ENCODE assay signal across 15 cellular contexts in genomic region chr2:96061197-96061817, GRCh38. TPM values are rescaled to one million over a fixed set of nuclear protein-coding genes. Genes with fewer than 3 reads are reported as not detected.
DNase-seq lines count a peak whose midpoint lies in the region; ATAC-seq, FAIRE-seq and TF ChIP-seq lines count a peak whose summit lies in the region.
"Not testable (repeated sequence)": the region's sequence is repeated elsewhere in the genome, so short reads cannot be mapped to it uniquely, and the experiment has no call there.
"Had no signal": no experiment of that assay in that cellular context is flagged by ENCODE, and none has a peak within 500 bp of the region (broad histone marks: within the 10 kb centered on the region; RNA-seq: fewer than 3 reads in every experiment).

No MANE protein-coding gene starts in this region.

- not testable (repeated sequence) for FAIRE-seq in HepG2 (lab: Jason Lieb, UNC)

- not testable (repeated sequence) for TF ChIP-seq RAD21 in HepG2 (CRISPR knock-in tag; IDR thresholded peaks at IDR 0.05)

- not testable (repeated sequence) for H3K4me3 Mint-ChIP-seq in activated CD4-positive, alpha-beta T cell treated with anti-CD3 and anti-CD28 coated beads, Interleukin-2, amount 10 ng/mL, durations not matched to agents 24 days and 14 days; activated CD8-positive, alpha-beta T cell treated with anti-CD3 and anti-CD28 coated beads, Interleukin-2, amount 10 ng/mL, durations not matched to agents 7 days and 5 days; activated T-helper 17 cell treated with anti-CD3 and anti-CD28 coated beads, Interleukin-2, amount 50 U/mL, for 72 hours
- H3K4me3 Mint-ChIP-seq in neural progenitor cell = peak overlapping the region; percentile 52

- TF ChIP-seq CTCF in dorsolateral prefrontal cortex (IDR thresholded peaks at IDR 0.05 in 54 of 56, conservative IDR thresholded peaks at IDR 0.05 in 2 of 56; ENCODE audit: low read depth in 1 of 56, partially characterized antibody in 56 of 56); HepG2 (CRISPR knock-in tag; IDR thresholded peaks at IDR 0.05); neural progenitor cell (IDR thresholded peaks at IDR 0.05); upper lobe of right lung (IDR thresholded peaks at IDR 0.05): not testable (repeated sequence)

- POLR2A ChIA-PET in activated CD8-positive, alpha-beta T cell treated with anti-CD3 and anti-CD28 coated beads, Interleukin-2, amount 10 ng/mL, durations not matched to agents 7 days and 5 days (lab: Charles Lee); HepG2 (lab: Yijun Ruan, JAX): not testable (repeated sequence)

- intact Hi-C loops in activated CD4-positive, alpha-beta T cell treated with anti-CD3 and anti-CD28 coated beads, Interleukin-2, amount 10 ng/mL, durations not matched to agents 24 days and 14 days (cut with micrococcal nuclease); upper lobe of right lung (cut with DNase I): not testable (repeated sequence)
- intact Hi-C loops in dorsolateral prefrontal cortex (cut with DNase I) (loop anchor here (10.0 kb wide), 3 partner anchors 113 to 1633 kb away; partner anchors contain the start of gene COX5B (in 1 of the 2)), HepG2 (cut with micrococcal nuclease; ENCODE audit: unreplicated experiment) (loop anchor here (10.0 kb wide), 1 partner anchor 53 kb away; the partner anchor contains the start of gene ADRA2B)

- WGBS in HepG2 (ENCODE audit: low lambda C conversion rate) = 9% methylated on average over 8 of the region's 8 CpGs

- peak overlapping the region; percentile 8; the same call in 1 of the 2 replicates for H3K4me2 ChIP-seq in HepG2 (ENCODE audit: low read depth, low read length)
- not testable (repeated sequence) for H3K4me2 ChIP-seq in neural progenitor cell

- H3K4me3 ChIP-seq in dorsolateral prefrontal cortex; HepG2 (replicated peaks in 1 of 3; ENCODE audit: insufficient read depth in 1 of 3, low read depth in 2 of 3, low read length in 3 of 3); neural progenitor cell; upper lobe of right lung: not testable (repeated sequence)

- not testable (repeated sequence) for H3K27ac Mint-ChIP-seq in activated CD4-positive, alpha-beta T cell treated with anti-CD3 and anti-CD28 coated beads, Interleukin-2, amount 10 ng/mL, durations not matched to agents 24 days and 14 days; neural progenitor cell
- peak overlapping the region; percentile 36 for H3K27ac Mint-ChIP-seq in activated CD8-positive, alpha-beta T cell treated with anti-CD3 and anti-CD28 coated beads, Interleukin-2, amount 10 ng/mL, durations not matched to agents 7 days and 5 days
- H3K27ac Mint-ChIP-seq in activated T-helper 17 cell treated with anti-CD3 and anti-CD28 coated beads, Interleukin-2, amount 50 U/mL, for 72 hours = peak overlapping the region; percentile 49

- H4K20me1 ChIP-seq in HepG2 (ENCODE audit: insufficient read depth, low read length); neural progenitor cell (ENCODE audit: low read depth): not testable (repeated sequence)

- H3K4me1 ChIP-seq in HepG2 (ENCODE audit: insufficient read depth, low read length) = peaks cover 55% of the 10 kb centered on the region
- not testable (repeated sequence) for H3K4me1 ChIP-seq in neural progenitor cell, upper lobe of right lung

- H3K27ac ChIP-seq in cingulate gyrus (ENCODE audit: low read depth, low read length) = peak overlapping the region; percentile 54
- peak overlapping the region in 49 of 59 donors; percentile 32 to 98 (median 80) for H3K27ac ChIP-seq in dorsolateral prefrontal cortex
- not testable (repeated sequence) for H3K27ac ChIP-seq in HepG2 (ENCODE audit: extremely low read length, insufficient read depth, low read length); neural progenitor cell; upper lobe of right lung

- not testable (repeated sequence) for TF ChIP-seq EP300 in HepG2 (IDR thresholded peaks at IDR 0.05; ENCODE audit: low read depth in 2 of 2, low read length in 2 of 2); HepG2 (CRISPR knock-in tag; IDR thresholded peaks at IDR 0.05; ENCODE audit: borderline replicate concordance)

- in situ Hi-C loops in HepG2 (cut with HindIII; ENCODE audit: extremely low pct_ligation_motif_present, low pct_unique_long_range_greater_than_20kb) = loop anchor here (25.0 kb wide), 1 partner anchor 1601 kb away; the partner anchor contains the start of genes ACTR1B and C2orf92

- not testable (repeated sequence) for H3K4me1 Mint-ChIP-seq in activated CD4-positive, alpha-beta T cell treated with anti-CD3 and anti-CD28 coated beads, Interleukin-2, amount 10 ng/mL, durations not matched to agents 24 days and 14 days; activated CD8-positive, alpha-beta T cell treated with anti-CD3 and anti-CD28 coated beads, Interleukin-2, amount 10 ng/mL, durations not matched to agents 7 days and 5 days (ENCODE audit: low read depth); activated T-helper 17 cell treated with anti-CD3 and anti-CD28 coated beads, Interleukin-2, amount 50 U/mL, for 72 hours; neural progenitor cell

- H3K36me3 Mint-ChIP-seq in activated CD4-positive, alpha-beta T cell treated with anti-CD3 and anti-CD28 coated beads, Interleukin-2, amount 10 ng/mL, durations not matched to agents 24 days and 14 days (ENCODE audit: low read depth); activated CD8-positive, alpha-beta T cell treated with anti-CD3 and anti-CD28 coated beads, Interleukin-2, amount 10 ng/mL, durations not matched to agents 7 days and 5 days (ENCODE audit: low read depth); activated T-helper 17 cell treated with anti-CD3 and anti-CD28 coated beads, Interleukin-2, amount 50 U/mL, for 72 hours (ENCODE audit: low read depth); neural progenitor cell: not testable (repeated sequence)

- peak; percentile 42 for DNase-seq in activated CD4-positive, alpha-beta T cell treated with anti-CD3 and anti-CD28 coated beads, Interleukin-2, amount 10 ng/mL, durations not matched to agents 24 days and 14 days
- not testable (repeated sequence) for DNase-seq in activated CD8-positive, alpha-beta T cell treated with anti-CD3 and anti-CD28 coated beads, Interleukin-2, amount 10 ng/mL, durations not matched to agents 7 days and 5 days; HepG2 (ENCODE audit: low spot score); neural progenitor cell (ENCODE audit: low spot score)
- DNase-seq in dorsolateral prefrontal cortex (peak in 3 of 10 donors; percentile 24 to 42 (median 29)), upper lobe of right lung (peak; percentile 51)

- H3K36me3 ChIP-seq in HepG2 (replicated peaks in 1 of 2; ENCODE audit: control insufficient read depth in 1 of 2, insufficient read depth in 2 of 2, low read length in 2 of 2); neural progenitor cell; upper lobe of right lung: not testable (repeated sequence)

- not testable (repeated sequence) for H3K9ac ChIP-seq in HepG2 (ENCODE audit: insufficient read depth, low read depth, low read length); neural progenitor cell

- ATAC-seq in activated CD8-positive, alpha-beta T cell treated with anti-CD3 and anti-CD28 coated beads, Interleukin-2, amount 10 ng/mL, durations not matched to agents 7 days and 5 days; activated T-helper 17 cell treated with anti-CD3 and anti-CD28 coated beads, Interleukin-2, amount 50 U/mL, for 72 hours (replicated peaks); upper lobe of right lung: not testable (repeated sequence)
- ATAC-seq in HepG2 = peak; percentile 9

- not testable (repeated sequence) for H3K27me3 Mint-ChIP-seq in activated CD4-positive, alpha-beta T cell treated with anti-CD3 and anti-CD28 coated beads, Interleukin-2, amount 10 ng/mL, durations not matched to agents 24 days and 14 days; activated CD8-positive, alpha-beta T cell treated with anti-CD3 and anti-CD28 coated beads, Interleukin-2, amount 10 ng/mL, durations not matched to agents 7 days and 5 days (ENCODE audit: low read depth); activated T-helper 17 cell treated with anti-CD3 and anti-CD28 coated beads, Interleukin-2, amount 50 U/mL, for 72 hours; neural progenitor cell (ENCODE audit: insufficient read depth, low read depth)

- not testable (repeated sequence) for TF ChIP-seq POLR2A in HepG2 (IDR thresholded peaks at IDR 0.05; ENCODE audit: insufficient read depth in 1 of 2, low read depth in 2 of 2, low read length in 2 of 2)

- not testable (repeated sequence) for H3K79me2 ChIP-seq in HepG2 (ENCODE audit: insufficient read depth, low read length); neural progenitor cell (ENCODE audit: low read depth)

- not testable (repeated sequence) for H3K27me3 ChIP-seq in dorsolateral prefrontal cortex; HepG2 (ENCODE audit: control insufficient read depth in 1 of 2, insufficient read depth in 2 of 2, low read length in 2 of 2); neural progenitor cell; upper lobe of right lung

- CTCF ChIA-PET in activated CD8-positive, alpha-beta T cell treated with anti-CD3 and anti-CD28 coated beads, Interleukin-2, amount 10 ng/mL, durations not matched to agents 7 days and 5 days (lab: Charles Lee); HepG2 (lab: Yijun Ruan, JAX; ENCODE audit: low intra/inter-chr PET ratio, low total read pairs): not testable (repeated sequence)

- not testable (repeated sequence) for H3K9me3 ChIP-seq in HepG2 (ENCODE audit: low read length); neural progenitor cell (ENCODE audit: low read depth); upper lobe of right lung

- not testable (repeated sequence) for H3F3A ChIP-seq in neural progenitor cell (ENCODE audit: low read depth)

- H3K9me3 Mint-ChIP-seq in activated CD4-positive, alpha-beta T cell treated with anti-CD3 and anti-CD28 coated beads, Interleukin-2, amount 10 ng/mL, durations not matched to agents 24 days and 14 days; activated CD8-positive, alpha-beta T cell treated with anti-CD3 and anti-CD28 coated beads, Interleukin-2, amount 10 ng/mL, durations not matched to agents 7 days and 5 days (ENCODE audit: insufficient read depth); activated T-helper 17 cell treated with anti-CD3 and anti-CD28 coated beads, Interleukin-2, amount 50 U/mL, for 72 hours; neural progenitor cell: not testable (repeated sequence)

- not testable (repeated sequence) for H2AFZ ChIP-seq in HepG2 (ENCODE audit: low read length); neural progenitor cell (replicated peaks)

- not testable (repeated sequence) for BruUV-seq in HepG2 (replicated peaks; lab: Mats Ljungman, UMichigan)

RNA-seq across cellular contexts. Expression of gene GPAT2, which starts 26.6 kb away (rescaled TPM):
- 20.4 and 22.6 TPM in 2 replicates for total RNA-seq in activated CD4-positive, alpha-beta T cell treated with anti-CD3 and anti-CD28 coated beads, Interleukin-2, amount 10 ng/mL, durations not matched to agents 24 days and 14 days
- total RNA-seq in activated CD8-positive, alpha-beta T cell treated with anti-CD3 and anti-CD28 coated beads, Interleukin-2, amount 10 ng/mL, durations not matched to agents 7 days and 5 days = 1 to 10 TPM; 4.3 to 4.5 TPM
- 10 to 100 TPM in 1 of 2 donors, 1 to 10 TPM in 1; 2.7 to 28.2 TPM for total RNA-seq in activated T-helper 17 cell treated with anti-CD3 and anti-CD28 coated beads, Interleukin-2, amount 50 U/mL, for 72 hours
- total RNA-seq in dorsolateral prefrontal cortex = 10 to 100 TPM in 3 of 120 experiments, 1 to 10 TPM in 114, under 1 TPM in 3; 0.91 to 13.4 (median 4.5) TPM
- total RNA-seq in HepG2 (2016; rRNA removed; fragmentation: Illumina TruSeq; extraction: Trizol) = not detected in 2 replicates
- not detected in 2 replicates for total RNA-seq in HepG2 (2016; cell fraction: cytosol; rRNA removed; fragmentation: Illumina TruSeq; extraction: Trizol; ENCODE audit: low read depth)
- total RNA-seq in HepG2 (2016; cell fraction: insoluble cytoplasmic fraction; rRNA removed; fragmentation: Illumina TruSeq; extraction: Trizol) = not detected in 2 replicates
- not detected in 2 replicates for total RNA-seq in HepG2 (2016; cell fraction: membrane; rRNA removed; fragmentation: Illumina TruSeq; extraction: Trizol)
- total RNA-seq in HepG2 (2016; cell fraction: nucleus; rRNA removed; fragmentation: Illumina TruSeq; extraction: Trizol) = not detected in 2 replicates
- polyA plus RNA-seq in HepG2 (2011; rRNA removed) = not detected in 2 replicates
- not detected in 2 replicates for polyA plus RNA-seq in HepG2 (2011; cell fraction: cytosol; rRNA removed)
- polyA plus RNA-seq in HepG2 (2011; cell fraction: nucleus; rRNA removed) = not detected in 2 replicates
- polyA plus RNA-seq in HepG2 (2012) = not detected in 2 replicates
- polyA plus RNA-seq in HepG2 (2016; cell fraction: cytosol; fragmentation: Illumina TruSeq; extraction: Trizol; ENCODE audit: low read depth) = not detected in 2 replicates
- not detected in 2 replicates for polyA plus RNA-seq in HepG2 (2016; cell fraction: insoluble cytoplasmic fraction; fragmentation: Illumina TruSeq; extraction: Trizol; ENCODE audit: low read depth)
- polyA plus RNA-seq in HepG2 (2016; cell fraction: membrane; fragmentation: Illumina TruSeq; extraction: Trizol; ENCODE audit: low read depth) = not detected in 2 replicates
- polyA plus RNA-seq in HepG2 (2016; cell fraction: nucleus; fragmentation: Illumina TruSeq; extraction: Trizol; ENCODE audit: insufficient read depth, low read depth) = not detected in 2 replicates
- polyA minus RNA-seq in HepG2 (2011; rRNA and poly(A)+ RNA removed; ENCODE audit: low replicate concordance) = not detected in 2 replicates
- polyA minus RNA-seq in HepG2 (2011; cell fraction: cytosol; rRNA and poly(A)+ RNA removed) = not detected in 2 replicates
- not detected in 2 replicates for polyA minus RNA-seq in HepG2 (2011; cell fraction: nucleus; rRNA and poly(A)+ RNA removed)
- total RNA-seq in neural progenitor cell (ENCODE audit: low replicate concordance) = not detected in 2 replicates
- total RNA-seq in upper lobe of right lung = 3.2 TPM
- total RNA-seq: A673, Daoy, H4 had no signal

RNA-seq across cellular contexts. Expression of gene ADRA2B, which starts 55.1 kb away (rescaled TPM):
- 0.21 TPM in 2 replicates for total RNA-seq in activated CD4-positive, alpha-beta T cell treated with anti-CD3 and anti-CD28 coated beads, Interleukin-2, amount 10 ng/mL, durations not matched to agents 24 days and 14 days
- under 1 TPM in 1 of 2 experiments, not detected in 1; 0.08 TPM for total RNA-seq in activated CD8-positive, alpha-beta T cell treated with anti-CD3 and anti-CD28 coated beads, Interleukin-2, amount 10 ng/mL, durations not matched to agents 7 days and 5 days
- total RNA-seq in activated T-helper 17 cell treated with anti-CD3 and anti-CD28 coated beads, Interleukin-2, amount 50 U/mL, for 72 hours = 1 to 10 TPM in 1 of 2 donors, under 1 TPM in 1; 0.09 to 1.3 TPM
- total RNA-seq in dorsolateral prefrontal cortex (1 to 10 TPM in 33 of 120 experiments, under 1 TPM in 85, not detected in 2; 0.14 to 4.8 (median 0.60) TPM), HepG2 (2016; rRNA removed; fragmentation: Illumina TruSeq; extraction: Trizol) (not detected in 2 replicates), neural progenitor cell (ENCODE audit: low replicate concordance) (3.0 and 10.5 TPM in 2 replicates), upper lobe of right lung (0.14 TPM)
- total RNA-seq in HepG2 (2016; cell fraction: cytosol; rRNA removed; fragmentation: Illumina TruSeq; extraction: Trizol; ENCODE audit: low read depth) = not detected in 2 replicates
- not detected in 2 replicates for total RNA-seq in HepG2 (2016; cell fraction: insoluble cytoplasmic fraction; rRNA removed; fragmentation: Illumina TruSeq; extraction: Trizol)
- total RNA-seq in HepG2 (2016; cell fraction: membrane; rRNA removed; fragmentation: Illumina TruSeq; extraction: Trizol) = not detected in 2 replicates
- total RNA-seq in HepG2 (2016; cell fraction: nucleus; rRNA removed; fragmentation: Illumina TruSeq; extraction: Trizol) = not detected in 2 replicates
- polyA plus RNA-seq in HepG2 (2011; rRNA removed) = not detected in 2 replicates
- polyA plus RNA-seq in HepG2 (2011; cell fraction: cytosol; rRNA removed) = not detected in 2 replicates
- 0.10 TPM in 1 of 2 replicates, not detected in the other for polyA plus RNA-seq in HepG2 (2011; cell fraction: nucleus; rRNA removed)
- not detected in 2 replicates for polyA plus RNA-seq in HepG2 (2012)
- not detected in 2 replicates for polyA plus RNA-seq in HepG2 (2016; cell fraction: cytosol; fragmentation: Illumina TruSeq; extraction: Trizol; ENCODE audit: low read depth)
- polyA plus RNA-seq in HepG2 (2016; cell fraction: insoluble cytoplasmic fraction; fragmentation: Illumina TruSeq; extraction: Trizol; ENCODE audit: low read depth) = not detected in 2 replicates
- not detected in 2 replicates for polyA plus RNA-seq in HepG2 (2016; cell fraction: membrane; fragmentation: Illumina TruSeq; extraction: Trizol; ENCODE audit: low read depth)
- not detected in 2 replicates for polyA plus RNA-seq in HepG2 (2016; cell fraction: nucleus; fragmentation: Illumina TruSeq; extraction: Trizol; ENCODE audit: insufficient read depth, low read depth)
- polyA minus RNA-seq in HepG2 (2011; rRNA and poly(A)+ RNA removed; ENCODE audit: low replicate concordance) = 0.07 TPM in 1 of 2 replicates, not detected in the other
- not detected in 2 replicates for polyA minus RNA-seq in HepG2 (2011; cell fraction: cytosol; rRNA and poly(A)+ RNA removed)
- not detected in 2 replicates for polyA minus RNA-seq in HepG2 (2011; cell fraction: nucleus; rRNA and poly(A)+ RNA removed)
- total RNA-seq: A673; CD4-positive, alpha-beta memory T cell; Daoy; GM23248; H4 had no signal
- polyA plus RNA-seq: AG04450; CD14-positive monocyte; CD4-positive, alpha-beta memory T cell; GM23248 had no signal
